8 cellular contexts compared by ENCODE assay signal in genomic region chr1:202967684-202968281, GRCh38.
A peak's percentile ranks its signal among the peaks of the same experiment; 100 is the strongest.
DNase-seq lines count a peak whose midpoint lies in the region; ATAC-seq, FAIRE-seq and TF ChIP-seq lines count a peak whose summit lies in the region.

No MANE protein-coding gene starts in this region.

- H3K27ac ChIP-seq in RWPE1, result peak overlapping the region; percentile 81
- no peak overlapping the region for H3K27ac ChIP-seq in duodenal mucosa (ENCODE audit: low read depth, low read length)

- H3K9ac ChIP-seq in duodenal mucosa (ENCODE audit: low read depth in 1 of 2, low read length in 2 of 2), result peak overlapping the region; percentile 67 to 87

- H3K4me1 ChIP-seq in duodenal mucosa (ENCODE audit: control insufficient read depth in 1 of 2, insufficient read depth in 2 of 2, low read length in 2 of 2), result peaks cover 16 to 22% of the 10 kb centered on the region in 2 donors

- H3K27me3 ChIP-seq in duodenal mucosa (ENCODE audit: control insufficient read depth in 1 of 2, insufficient read depth in 2 of 2, low read length in 2 of 2), result no peaks in the 10 kb centered on the region

- DNase-seq in SKM-1 treated with dmso at 0.1 percent for 144 hours (lab: John Stamatoyannopoulos, UW; ENCODE audit: unreplicated experiment), result peak; percentile 33
- DNase-seq in SKM-1 (lab: John Stamatoyannopoulos, UW; ENCODE audit: unreplicated experiment), result no peak
- no peak for DNase-seq in RWPE1 (ENCODE audit: low spot score)
- peak; percentile 22 for DNase-seq in midbrain (lab: John Stamatoyannopoulos, UW)
- DNase-seq in urothelium cell line (ENCODE audit: low spot score), result peak; percentile 12
- DNase-seq in stimulated activated CD4-positive, alpha-beta T cell treated with anti-CD3 and anti-CD28 coated beads, Interleukin-4, amount 100 ng/mL, for 24 hours, result no peak

- peaks cover 5 to 9% of the 10 kb centered on the region in 2 donors for H3K36me3 ChIP-seq in duodenal mucosa (ENCODE audit: control insufficient read depth in 1 of 2, insufficient read depth in 2 of 2, low read length in 2 of 2)

- ATAC-seq in HG02885 (IDR thresholded peaks at IDR 0.05; ENCODE audit: poor library complexity, unreplicated experiment), result peak; percentile 14

- no peak for TF ChIP-seq CTCF in RWPE1 (conservative IDR thresholded peaks at IDR 0.05; ENCODE audit: low read depth)

- peak overlapping the region; percentile 73 to 85 for H3K4me3 ChIP-seq in duodenal mucosa (ENCODE audit: low read depth in 1 of 2, low read length in 2 of 2)

- CTCF ChIA-PET in RWPE1 (lab: Yijun Ruan, JAX), result interaction anchor here (0.6 to 1.1 kb wide), 5 partner anchors 11 to 738 kb away, joined by 3 to 7 read pairs (median 4); no protein-coding TSS in a partner anchor

- POLR2A ChIA-PET in RWPE1 (lab: Yijun Ruan, JAX; ENCODE audit: low non-redundant PET), result no interaction called here

- no peaks in the 10 kb centered on the region for H3K9me3 ChIP-seq in duodenal mucosa (ENCODE audit: control insufficient read depth in 1 of 2, low read length in 2 of 2)

- no peak for FAIRE-seq in urothelium cell line (lab: Jason Lieb, UNC)

Comparison
In these comparisons a context has a peak if more than half of its experiments do, and no peak if none do; other contexts are left out.
1. DNase-seq: peak in SKM-1 treated with dmso at 0.1 percent for 144 hours (single experiment), midbrain (single experiment) and urothelium cell line (single experiment); none in SKM-1 (single experiment), RWPE1 (single experiment) and stimulated activated CD4-positive, alpha-beta T cell treated with anti-CD3 and anti-CD28 coated beads, Interleukin-4, amount 100 ng/mL, for 24 hours (single experiment).